27 cellular contexts compared by ENCODE assay signal in the genomic region with DNA sequence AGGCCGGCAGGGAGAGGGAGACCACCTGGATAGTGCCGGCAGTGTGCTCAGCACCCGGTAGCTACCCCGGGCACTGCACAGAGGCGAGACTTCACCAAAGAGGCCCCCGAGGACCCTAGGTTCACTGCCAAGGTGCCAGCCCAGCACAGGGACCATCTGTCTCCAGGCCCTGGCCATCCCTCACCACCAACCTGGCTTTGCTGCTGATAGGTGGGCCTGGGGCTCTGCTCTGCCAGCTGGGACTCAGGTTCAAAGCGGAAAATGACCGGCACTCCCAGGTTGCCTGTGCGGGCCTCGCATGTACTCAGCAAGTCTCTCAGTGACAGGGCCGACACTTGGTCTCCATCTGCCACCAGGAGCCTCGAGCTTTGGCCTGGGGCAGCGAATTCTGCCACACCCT.
DNase-seq lines count a peak whose midpoint lies in the region; ATAC-seq, FAIRE-seq and TF ChIP-seq lines count a peak whose summit lies in the region.
"Had no signal": no experiment of that assay in that cellular context is flagged by ENCODE, and none has a peak within 500 bp of the region (broad histone marks: within the 10 kb centered on the region; RNA-seq: fewer than 3 reads in every experiment).

No MANE protein-coding gene starts in this region.

- H3K9me3 ChIP-seq in WERI-Rb-1 (ENCODE audit: severe bottlenecking), result no peaks in the 10 kb centered on the region
- H3K9me3 ChIP-seq in kidney (ENCODE audit: control insufficient read depth in 1 of 2, low read length in 2 of 2), result no peaks in the 10 kb centered on the region
- no peaks in the 10 kb centered on the region for H3K9me3 ChIP-seq in stomach
- H3K9me3 ChIP-seq: transverse colon had no signal

- TF ChIP-seq EP300 in stomach (IDR thresholded peaks at IDR 0.05), result no peak

- no peak overlapping the region for H3K9ac ChIP-seq in kidney (ENCODE audit: low read length in 2 of 2)

- no peak for TF ChIP-seq POLR2A in stomach (IDR thresholded peaks at IDR 0.05)

- FAIRE-seq in kidney (lab: Jason Lieb, UNC), result no peak
- FAIRE-seq: GM12891 had no signal

- DNase-seq in NCI-H748 (lab: John Stamatoyannopoulos, UW; ENCODE audit: unreplicated experiment) (peak; percentile 95), NCI-H748 treated with DMSO at 0.1 percent for 48 hours (lab: John Stamatoyannopoulos, UW) (no peak), WERI-Rb-1 (peak; percentile 2), kidney (peak; percentile 60), stomach (peak; percentile 15), WTC11 (ENCODE audit: low spot score) (no peak)
- DNase-seq in activated CD8-positive, alpha-beta T cell treated with anti-CD3 and anti-CD28 coated beads, Interleukin-2, amount 10 ng/mL, durations not matched to agents 7 days and 5 days, result no peak
- DNase-seq in activated T-cell treated with anti-CD3 and anti-CD28 coated beads, Interleukin-2, amount 50 U/mL, for 1 hour, result no peak
- DNase-seq: 8988T; activated naive CD8-positive, alpha-beta T cell treated with anti-CD3 and anti-CD28 coated beads, Interleukin-2, amount 50 U/mL, for 24 hours; cortex of kidney; DMS79; glutamatergic neuron; KBM-7; left colon; MM.1S; NCI-H1436; NCI-H2171 treated with DMSO at 0.1 percent for 48 hours; NCI-H774; nephron progenitor cell; OCI-M1; SHP77 treated with DMSO at 0.1 percent for 48 hours; stimulated activated naive CD4-positive, alpha-beta T cell; transverse colon had no signal

- CTCF ChIA-PET in activated CD8-positive, alpha-beta T cell treated with anti-CD3 and anti-CD28 coated beads, Interleukin-2, amount 10 ng/mL, durations not matched to agents 7 days and 5 days (lab: Charles Lee), result no interaction called here
- CTCF ChIA-PET in WTC11 (lab: Charles Lee), result no interaction called here

- no peak overlapping the region for H3K27ac ChIP-seq in WERI-Rb-1
- H3K27ac ChIP-seq in kidney (ENCODE audit: low read depth in 2 of 2, low read length in 2 of 2), result no peak overlapping the region
- no peak overlapping the region for H3K27ac ChIP-seq in stomach
- H3K27ac ChIP-seq: transverse colon had no signal

- no peaks in the 10 kb centered on the region for H3K9me3 Mint-ChIP-seq in activated CD8-positive, alpha-beta T cell treated with anti-CD3 and anti-CD28 coated beads, Interleukin-2, amount 10 ng/mL, durations not matched to agents 7 days and 5 days (ENCODE audit: insufficient read depth)
- no peaks in the 10 kb centered on the region for H3K9me3 Mint-ChIP-seq in WTC11
- H3K9me3 Mint-ChIP-seq: activated naive CD8-positive, alpha-beta T cell treated with anti-CD3 and anti-CD28 coated beads, Interleukin-2, amount 50 U/mL, for 24 hours; activated T-helper 17 cell treated with anti-CD3 and anti-CD28 coated beads, Interleukin-2, amount 50 U/mL, for 72 hours; nephron progenitor cell had no signal

- H3K27me3 ChIP-seq in WERI-Rb-1 (ENCODE audit: insufficient read depth, low read depth, severe bottlenecking) (no peaks in the 10 kb centered on the region), stomach (peaks cover 0 to 38% (median 0%) of the 10 kb centered on the region in 3 donors)
- H3K27me3 ChIP-seq: transverse colon had no signal

- ATAC-seq in activated CD8-positive, alpha-beta T cell treated with anti-CD3 and anti-CD28 coated beads, Interleukin-2, amount 10 ng/mL, durations not matched to agents 7 days and 5 days, result no peak
- no peak for ATAC-seq in WTC11
- ATAC-seq: activated naive CD8-positive, alpha-beta T cell treated with anti-CD3 and anti-CD28 coated beads, Interleukin-2, amount 50 U/mL, for 24 hours; activated T-helper 17 cell treated with anti-CD3 and anti-CD28 coated beads, Interleukin-2, amount 50 U/mL, for 72 hours; left colon had no signal

- POLR2A ChIA-PET in activated CD8-positive, alpha-beta T cell treated with anti-CD3 and anti-CD28 coated beads, Interleukin-2, amount 10 ng/mL, durations not matched to agents 7 days and 5 days (lab: Charles Lee), result no interaction called here
- POLR2A ChIA-PET in WTC11 (lab: Charles Lee), result no interaction called here

- H3K27me3 Mint-ChIP-seq in activated CD8-positive, alpha-beta T cell treated with anti-CD3 and anti-CD28 coated beads, Interleukin-2, amount 10 ng/mL, durations not matched to agents 7 days and 5 days (ENCODE audit: low read depth), result no peaks in the 10 kb centered on the region
- no peaks in the 10 kb centered on the region for H3K27me3 Mint-ChIP-seq in WTC11 (ENCODE audit: low read depth)
- H3K27me3 Mint-ChIP-seq: activated naive CD8-positive, alpha-beta T cell treated with anti-CD3 and anti-CD28 coated beads, Interleukin-2, amount 50 U/mL, for 24 hours had no signal

- H3K4me1 ChIP-seq in kidney (ENCODE audit: control insufficient read depth in 1 of 2, insufficient read depth in 1 of 2, low read depth in 1 of 2, low read length in 2 of 2) (no peaks in the 10 kb centered on the region), stomach (no peaks in the 10 kb centered on the region)
- H3K4me1 ChIP-seq: transverse colon had no signal

- no peak overlapping the region for H3K27ac Mint-ChIP-seq in activated CD8-positive, alpha-beta T cell treated with anti-CD3 and anti-CD28 coated beads, Interleukin-2, amount 10 ng/mL, durations not matched to agents 7 days and 5 days
- no peak overlapping the region for H3K27ac Mint-ChIP-seq in WTC11
- H3K27ac Mint-ChIP-seq: activated naive CD8-positive, alpha-beta T cell treated with anti-CD3 and anti-CD28 coated beads, Interleukin-2, amount 50 U/mL, for 24 hours; activated T-helper 17 cell treated with anti-CD3 and anti-CD28 coated beads, Interleukin-2, amount 50 U/mL, for 72 hours; nephron progenitor cell had no signal

- no peaks in the 10 kb centered on the region for H3K4me1 Mint-ChIP-seq in activated CD8-positive, alpha-beta T cell treated with anti-CD3 and anti-CD28 coated beads, Interleukin-2, amount 10 ng/mL, durations not matched to agents 7 days and 5 days (ENCODE audit: low read depth)
- 0 out of 2 replicates have a peak, but pooled peaks cover 5% of the 10 kb centered on the region for H3K4me1 Mint-ChIP-seq in WTC11
- H3K4me1 Mint-ChIP-seq: activated naive CD8-positive, alpha-beta T cell treated with anti-CD3 and anti-CD28 coated beads, Interleukin-2, amount 50 U/mL, for 24 hours; activated T-helper 17 cell treated with anti-CD3 and anti-CD28 coated beads, Interleukin-2, amount 50 U/mL, for 72 hours had no signal

- WGBS in stomach, 5 donors, result 79 to 84% (median 82%) methylated on average over 13 of the region's 13 CpGs

- TF ChIP-seq CTCF in WERI-Rb-1 (IDR thresholded peaks at IDR 0.05; ENCODE audit: low read depth, low read length), result no peak
- TF ChIP-seq CTCF in kidney (IDR thresholded peaks at IDR 0.05; ENCODE audit: borderline replicate concordance, extremely low read depth, insufficient read depth), result no peak
- no peak for TF ChIP-seq CTCF in stomach (IDR thresholded peaks at IDR 0.05)
- TF ChIP-seq CTCF in WTC11 (IDR thresholded peaks at IDR 0.05), result no peak

- H3K36me3 ChIP-seq in WERI-Rb-1 (no peaks in the 10 kb centered on the region), kidney (ENCODE audit: control insufficient read depth in 1 of 2, insufficient read depth in 2 of 2, low read length in 2 of 2) (no peaks in the 10 kb centered on the region), stomach (no peaks in the 10 kb centered on the region)
- H3K36me3 ChIP-seq: transverse colon had no signal

- intact Hi-C loops in kidney (cut with DNase I), result no loop called here
- intact Hi-C loops in stomach (cut with DNase I; ENCODE audit: low total_unique reads), result no loop called here

- H3K36me3 Mint-ChIP-seq in activated CD8-positive, alpha-beta T cell treated with anti-CD3 and anti-CD28 coated beads, Interleukin-2, amount 10 ng/mL, durations not matched to agents 7 days and 5 days (ENCODE audit: low read depth), result no peaks in the 10 kb centered on the region
- H3K36me3 Mint-ChIP-seq in WTC11, result no peaks in the 10 kb centered on the region

- H3K4me3 ChIP-seq in WERI-Rb-1 (ENCODE audit: low read depth, low read length), result no peak overlapping the region
- no peak overlapping the region for H3K4me3 ChIP-seq in kidney (ENCODE audit: low read length in 2 of 2)
- no peak overlapping the region for H3K4me3 ChIP-seq in stomach
- H3K4me3 ChIP-seq: smooth muscle cell, transverse colon had no signal

- H3K4me3 Mint-ChIP-seq in activated CD8-positive, alpha-beta T cell treated with anti-CD3 and anti-CD28 coated beads, Interleukin-2, amount 10 ng/mL, durations not matched to agents 7 days and 5 days, result no peak overlapping the region
- no peak overlapping the region for H3K4me3 Mint-ChIP-seq in WTC11
- H3K4me3 Mint-ChIP-seq: activated naive CD8-positive, alpha-beta T cell treated with anti-CD3 and anti-CD28 coated beads, Interleukin-2, amount 50 U/mL, for 24 hours; activated T-helper 17 cell treated with anti-CD3 and anti-CD28 coated beads, Interleukin-2, amount 50 U/mL, for 72 hours; nephron progenitor cell had no signal

TF ChIP-seq in WTC11, 78 proteins besides CTCF, POLR2A, EP300 and RAD21 (continues in another document):
- TF ChIP-seq FOXK1 (CRISPR knock-in tag; IDR thresholded peaks at IDR 0.05), result no peak
- no peak for TF ChIP-seq ZBTB21 (CRISPR knock-in tag; IDR thresholded peaks at IDR 0.05; ENCODE audit: borderline replicate concordance)
- TF ChIP-seq TEAD4 (CRISPR knock-in tag; IDR thresholded peaks at IDR 0.05), result no peak
- TF ChIP-seq, protein P1, sequence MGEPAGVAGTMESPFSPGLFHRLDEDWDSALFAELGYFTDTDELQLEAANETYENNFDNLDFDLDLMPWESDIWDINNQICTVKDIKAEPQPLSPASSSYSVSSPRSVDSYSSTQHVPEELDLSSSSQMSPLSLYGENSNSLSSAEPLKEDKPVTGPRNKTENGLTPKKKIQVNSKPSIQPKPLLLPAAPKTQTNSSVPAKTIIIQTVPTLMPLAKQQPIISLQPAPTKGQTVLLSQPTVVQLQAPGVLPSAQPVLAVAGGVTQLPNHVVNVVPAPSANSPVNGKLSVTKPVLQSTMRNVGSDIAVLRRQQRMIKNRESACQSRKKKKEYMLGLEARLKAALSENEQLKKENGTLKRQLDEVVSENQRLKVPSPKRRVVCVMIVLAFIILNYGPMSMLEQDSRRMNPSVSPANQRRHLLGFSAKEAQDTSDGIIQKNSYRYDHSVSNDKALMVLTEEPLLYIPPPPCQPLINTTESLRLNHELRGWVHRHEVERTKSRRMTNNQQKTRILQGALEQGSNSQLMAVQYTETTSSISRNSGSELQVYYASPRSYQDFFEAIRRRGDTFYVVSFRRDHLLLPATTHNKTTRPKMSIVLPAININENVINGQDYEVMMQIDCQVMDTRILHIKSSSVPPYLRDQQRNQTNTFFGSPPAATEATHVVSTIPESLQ (CRISPR knock-in tag; IDR thresholded peaks at IDR 0.05), result no peak
- TF ChIP-seq, protein P2, sequence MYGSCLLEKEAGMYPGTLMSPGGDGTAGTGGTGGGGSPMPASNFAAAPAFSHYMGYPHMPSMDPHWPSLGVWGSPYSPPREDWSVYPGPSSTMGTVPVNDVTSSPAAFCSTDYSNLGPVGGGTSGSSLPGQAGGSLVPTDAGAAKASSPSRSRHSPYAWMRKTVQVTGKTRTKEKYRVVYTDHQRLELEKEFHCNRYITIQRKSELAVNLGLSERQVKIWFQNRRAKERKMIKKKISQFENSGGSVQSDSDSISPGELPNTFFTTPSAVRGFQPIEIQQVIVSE (CRISPR knock-in tag; IDR thresholded peaks at IDR 0.05; ENCODE audit: borderline replicate concordance), result no peak

Comparison
In these comparisons a context has a peak if more than half of its experiments do, and no peak if none do; other contexts are left out.
1. DNase-seq: peak in NCI-H748 (single experiment), WERI-Rb-1 (single experiment), kidney (single experiment) and stomach (single experiment); none in NCI-H748 treated with DMSO at 0.1 percent for 48 hours (single experiment), activated CD8-positive, alpha-beta T cell treated with anti-CD3 and anti-CD28 coated beads, Interleukin-2, amount 10 ng/mL, durations not matched to agents 7 days and 5 days (single experiment), WTC11 (single experiment) and activated T-cell treated with anti-CD3 and anti-CD28 coated beads, Interleukin-2, amount 50 U/mL, for 1 hour (single experiment).